In the genomic region with DNA sequence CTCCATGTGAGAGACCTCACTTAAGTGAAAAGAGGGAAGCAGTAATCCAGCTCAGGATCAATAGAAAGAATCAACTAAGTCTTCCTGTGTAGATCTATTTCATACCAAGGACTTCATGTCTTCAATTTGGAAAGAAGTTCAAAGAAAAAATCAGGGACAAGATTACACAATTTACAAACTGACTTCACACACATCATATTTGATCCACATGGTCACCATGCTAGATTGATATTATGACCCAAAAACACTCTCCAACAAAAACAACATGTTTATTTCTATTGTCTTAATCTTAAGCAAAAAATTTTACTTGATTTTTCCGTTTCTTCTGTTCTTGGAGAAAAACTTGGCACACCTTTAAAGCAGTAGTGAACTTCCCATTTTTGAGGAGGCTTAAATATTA, we compare ENCODE assay signal across 18 cellular contexts.
"Had no signal": no experiment of that assay in that cellular context is flagged by ENCODE, and none has a peak within 500 bp of the region (broad histone marks: within the 10 kb centered on the region; RNA-seq: fewer than 3 reads in every experiment).

No MANE protein-coding gene starts in this region.

- H3K4me3 ChIP-seq: breast epithelium, gastrocnemius medialis, heart right ventricle, mucosa of descending colon, skin epidermis, transverse colon had no signal

- ATAC-seq: gastrocnemius medialis; heart right ventricle; mucosa of descending colon; naive thymus-derived CD8-positive, alpha-beta T cell had no signal

- H3K27ac ChIP-seq: breast epithelium, gastrocnemius medialis, heart right ventricle, skin epidermis, transverse colon had no signal

- DNase-seq: activated CD4-positive, alpha-beta T cell treated with anti-CD3 and anti-CD28 coated beads for 1 hour; activated CD4-positive, alpha-beta T cell treated with anti-CD3 and anti-CD28 coated beads, Interleukin-2, amount 50 U/mL, for 4 hours; activated naive CD4-positive, alpha-beta T cell; activated naive CD8-positive, alpha-beta T cell treated with anti-CD3 and anti-CD28 coated beads, Interleukin-2, amount 10 ng/mL, durations not matched to agents 7 days and 5 days; activated T-cell treated with anti-CD3 and anti-CD28 coated beads for 4 hours; cerebellar nuclear complex; gastrocnemius medialis; heart right ventricle; mucosa of descending colon; naive thymus-derived CD8-positive, alpha-beta T cell; stimulated activated CD4-positive, alpha-beta T cell treated with anti-CD3 and anti-CD28 coated beads, Interleukin-4, amount 100 ng/mL, for 4 hours; stimulated activated CD8-positive, alpha-beta memory T cell treated with anti-CD3 and anti-CD28 coated beads, Interleukin-4, amount 100 ng/mL, for 48 hours; stimulated activated naive CD4-positive, alpha-beta T cell treated with Interleukin-2 at 50 U/mL for 16 hours; substantia nigra; T1000; transverse colon had no signal

- H3K27me3 ChIP-seq: breast epithelium, gastrocnemius medialis, heart right ventricle, transverse colon had no signal

- H3K9me3 ChIP-seq: breast epithelium, gastrocnemius medialis, mucosa of descending colon, transverse colon had no signal

- H3K36me3 ChIP-seq: breast epithelium, gastrocnemius medialis, heart right ventricle, transverse colon had no signal

- H3K4me1 Mint-ChIP-seq: activated naive CD8-positive, alpha-beta T cell treated with anti-CD3 and anti-CD28 coated beads, Interleukin-2, amount 10 ng/mL, durations not matched to agents 7 days and 5 days; naive thymus-derived CD8-positive, alpha-beta T cell had no signal

- H3K4me3 Mint-ChIP-seq: activated naive CD8-positive, alpha-beta T cell treated with anti-CD3 and anti-CD28 coated beads, Interleukin-2, amount 10 ng/mL, durations not matched to agents 7 days and 5 days; naive thymus-derived CD8-positive, alpha-beta T cell had no signal

- H3K4me1 ChIP-seq: breast epithelium, gastrocnemius medialis, heart right ventricle had no signal

- H3K36me3 Mint-ChIP-seq: activated naive CD8-positive, alpha-beta T cell treated with anti-CD3 and anti-CD28 coated beads, Interleukin-2, amount 10 ng/mL, durations not matched to agents 7 days and 5 days had no signal

- H3K27ac Mint-ChIP-seq: activated naive CD8-positive, alpha-beta T cell treated with anti-CD3 and anti-CD28 coated beads, Interleukin-2, amount 10 ng/mL, durations not matched to agents 7 days and 5 days; naive thymus-derived CD8-positive, alpha-beta T cell had no signal
